9 cellular contexts compared by ENCODE assay signal in the genomic region with DNA sequence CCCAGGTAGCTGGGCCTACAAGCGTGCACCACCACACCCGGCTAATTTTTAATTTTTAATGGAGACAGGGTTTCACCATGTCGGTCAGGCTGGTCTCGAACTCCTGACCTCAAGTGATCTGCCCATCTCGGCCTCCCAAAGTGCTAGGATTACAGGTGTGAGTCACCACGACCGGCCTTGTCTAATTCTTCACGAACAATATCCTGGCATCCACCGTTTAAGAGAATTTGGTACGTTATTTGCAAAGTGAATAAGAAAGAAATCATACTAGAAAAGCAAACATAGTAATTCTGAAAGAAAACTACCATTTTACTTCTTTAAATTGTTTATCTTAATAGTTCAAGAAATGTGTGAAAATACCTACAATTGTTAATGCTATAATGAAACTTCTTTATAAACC.
"Had no signal": no experiment of that assay in that cellular context is flagged by ENCODE, and none has a peak within 500 bp of the region (broad histone marks: within the 10 kb centered on the region; RNA-seq: fewer than 3 reads in every experiment).

No MANE protein-coding gene starts in this region.

- H3K9me3 ChIP-seq: HAP-1 had no signal

- H3K36me3 ChIP-seq: HAP-1 had no signal

- ATAC-seq: HCT116, HepG2, K562 had no signal

- H3K4me3 Mint-ChIP-seq: HFFc6 had no signal

- FAIRE-seq: HepG2, K562 had no signal

- H3K27ac ChIP-seq: GM23248, HL-60 had no signal

- H3K4me3 ChIP-seq: GM23248, HAP-1, K562 had no signal

- DNase-seq: GM23248, GOT3, H7, HFFc6 had no signal

- H3K27ac Mint-ChIP-seq: HFFc6 had no signal
